Comparison of ENCODE assay signal across 9 cellular contexts in genomic region chr10:46229144-46229563, GRCh38. TPM values are rescaled to one million over a fixed set of nuclear protein-coding genes. Genes with fewer than 3 reads are reported as not detected.
A peak's percentile ranks its signal among the peaks of the same experiment; 100 is the strongest.
DNase-seq lines count a peak whose midpoint lies in the region; ATAC-seq, FAIRE-seq and TF ChIP-seq lines count a peak whose summit lies in the region.
"Had no signal": no experiment of that assay in that cellular context is flagged by ENCODE, and none has a peak within 500 bp of the region (broad histone marks: within the 10 kb centered on the region; RNA-seq: fewer than 3 reads in every experiment).

No MANE protein-coding gene starts in this region.

- H3K4me2 ChIP-seq in DOHH2 (ENCODE audit: low read length) (no peak overlapping the region), keratinocyte (ENCODE audit: control insufficient read depth, extremely low read depth, insufficient read depth, low read depth, low read length) (no peak overlapping the region)

- H3K4me3 ChIP-seq in DOHH2 (ENCODE audit: low read length) (no peak overlapping the region), keratinocyte (ENCODE audit: control insufficient read depth in 2 of 3, extremely low read depth in 1 of 3, insufficient read depth in 2 of 3, low read depth in 1 of 3, low read length in 3 of 3) (no peak overlapping the region)
- H3K4me3 ChIP-seq: lung had no signal

- peaks cover 5% of the 10 kb centered on the region; the same call in 1 of the 2 replicates for H4K20me1 ChIP-seq in DOHH2 (ENCODE audit: control insufficient read depth, insufficient read depth, low read depth, low read length)
- H4K20me1 ChIP-seq in keratinocyte (ENCODE audit: control insufficient read depth, extremely low read depth, insufficient read depth, low read length): no peaks in the 10 kb centered on the region

- H3K27ac ChIP-seq in DOHH2 (ENCODE audit: low read depth, low read length) (no peak overlapping the region), keratinocyte (ENCODE audit: control insufficient read depth, insufficient read depth, low read length) (no peak overlapping the region)

- H3K9me3 ChIP-seq in DOHH2 (ENCODE audit: control insufficient read depth, insufficient read depth, low read length) (no peaks in the 10 kb centered on the region), keratinocyte (ENCODE audit: control insufficient read depth, low read depth, low read length) (no peaks in the 10 kb centered on the region)

- no peak overlapping the region for H2AFZ ChIP-seq in keratinocyte (ENCODE audit: control insufficient read depth, low read length)

- ATAC-seq in HG03571 (IDR thresholded peaks at IDR 0.05; ENCODE audit: unreplicated experiment): no peak

- no peak for FAIRE-seq in keratinocyte (lab: Jason Lieb, UNC)

- H3K36me3 ChIP-seq in DOHH2 (ENCODE audit: control insufficient read depth, low read length) (no peaks in the 10 kb centered on the region), keratinocyte (ENCODE audit: control insufficient read depth in 2 of 2, extremely low read depth in 1 of 2, insufficient read depth in 2 of 2, low read length in 2 of 2) (no peaks in the 10 kb centered on the region)

- H3K79me2 ChIP-seq in DOHH2 (ENCODE audit: control insufficient read depth, low read length): no peaks in the 10 kb centered on the region
- H3K79me2 ChIP-seq in keratinocyte (ENCODE audit: control insufficient read depth, insufficient read depth, low read length): no peaks in the 10 kb centered on the region

- H3F3A ChIP-seq in DOHH2 (ENCODE audit: control insufficient read depth, insufficient read depth): peaks cover 4% of the 10 kb centered on the region; the same call in 1 of the 2 replicates

- H3K9ac ChIP-seq in keratinocyte (ENCODE audit: control insufficient read depth, extremely low read depth, insufficient read depth, low read length): no peak overlapping the region

- no peaks in the 10 kb centered on the region for H3K4me1 ChIP-seq in DOHH2 (ENCODE audit: control insufficient read depth, low read length)
- H3K4me1 ChIP-seq in keratinocyte (ENCODE audit: control insufficient read depth, extremely low read depth, insufficient read depth, low read length): peaks cover 7% of the 10 kb centered on the region

- peak; percentile 84 for TF ChIP-seq CTCF in DOHH2 (IDR thresholded peaks at IDR 0.05; ENCODE audit: low read depth, low read length, poor library complexity, severe bottlenecking)
- TF ChIP-seq CTCF in keratinocyte (optimal IDR thresholded peaks at IDR 0.05 in 1 of 3, IDR thresholded peaks at IDR 0.05 in 1 of 3, conservative IDR thresholded peaks at IDR 0.05 in 1 of 3; ENCODE audit: extremely low read depth in 1 of 3, insufficient read depth in 2 of 3, low read length in 3 of 3): peak; percentile 69 to 85 (median 72)

- H3K9me2 ChIP-seq in DOHH2 (replicated peaks; ENCODE audit: control insufficient read depth, low read length): no peaks in the 10 kb centered on the region

- no peaks in the 10 kb centered on the region for H3K9me1 ChIP-seq in keratinocyte (ENCODE audit: control insufficient read depth, extremely low read depth, insufficient read depth, low read length)

- peak; percentile 67 for DNase-seq in KBM-7
- DNase-seq in activated CD8-positive, alpha-beta memory T cell treated with anti-CD3 and anti-CD28 coated beads, Interleukin-2, amount 50 U/mL, for 48 hours: peak; percentile 57
- DNase-seq in keratinocyte (ENCODE audit: low read depth, low spot score): no peak
- DNase-seq in NCI-H446 (lab: John Stamatoyannopoulos, UW): no peak
- no peak for DNase-seq in NCI-H345 treated with DMSO at 0.1 percent for 48 hours (lab: John Stamatoyannopoulos, UW; ENCODE audit: unreplicated experiment)
- DNase-seq in COLO829 (ENCODE audit: low spot score): no peak

- in situ Hi-C loops in KBM-7 (cut with MboI; ENCODE audit: low pct_unique_long_range_greater_than_20kb, low sequenced_read_pairs): loop anchor here (25.0 kb wide), 1 partner anchor 992 kb away; no protein-coding TSS in a partner anchor

- H3K27me3 ChIP-seq in DOHH2 (ENCODE audit: control insufficient read depth, low read length) (no peaks in the 10 kb centered on the region), keratinocyte (ENCODE audit: control insufficient read depth, extremely low read depth, insufficient read depth, low read length) (peaks cover 9% of the 10 kb centered on the region)

- dilution Hi-C loops in keratinocyte (cut with MboI; ENCODE audit: extremely low pct_ligation_motif_present, low sequenced_read_pairs): no loop called here

RNA-seq across cellular contexts. Expression of gene ANTXRL, which starts 57.6 kb away (rescaled TPM):
- not detected in 3 replicates for polyA plus RNA-seq in keratinocyte
- polyA plus RNA-seq in keratinocyte (2011; ENCODE audit: low read depth): not detected
- not detected in 2 replicates for polyA plus RNA-seq in keratinocyte (2011; cell fraction: cytosol; rRNA removed)
- not detected in 2 replicates for polyA plus RNA-seq in keratinocyte (2011; cell fraction: nucleus; rRNA removed)
- polyA plus RNA-seq in keratinocyte (2012; ENCODE audit: low replicate concordance): not detected in 2 replicates
- not detected in 3 replicates for polyA minus RNA-seq in keratinocyte
- not detected for polyA minus RNA-seq in keratinocyte (2011; cell fraction: cytosol; rRNA and poly(A)+ RNA removed)
- polyA minus RNA-seq in keratinocyte (2011; cell fraction: nucleus; rRNA and poly(A)+ RNA removed): not detected in 2 replicates
- polyA plus RNA-seq: lung had no signal

Comparison
In these comparisons a context has a peak if more than half of its experiments do, and no peak if none do; other contexts are left out.
1. DNase-seq: peak in KBM-7 (single experiment) and activated CD8-positive, alpha-beta memory T cell treated with anti-CD3 and anti-CD28 coated beads, Interleukin-2, amount 50 U/mL, for 48 hours (single experiment); none in keratinocyte (single experiment), NCI-H446 (0 of 2), NCI-H345 treated with DMSO at 0.1 percent for 48 hours (single experiment) and COLO829 (single experiment).